Comparison of ENCODE assay signal across 8 cellular contexts in genomic region chr17:37405955-37406634, GRCh38. TPM values are rescaled to one million over a fixed set of nuclear protein-coding genes. Genes with fewer than 3 reads are reported as not detected.
DNase-seq lines count a peak whose midpoint lies in the region; ATAC-seq and TF ChIP-seq lines count a peak whose summit lies in the region.

No MANE protein-coding gene starts in this region.

- H3K27ac ChIP-seq in HUES48 (ENCODE audit: low read depth, low read length) (peak overlapping the region; percentile 88), angular gyrus (ENCODE audit: low read depth, low read length) (peak overlapping the region; percentile 75), layer of hippocampus (ENCODE audit: low read depth, low read length) (peak overlapping the region; percentile 84), thyroid gland (peak overlapping the region; percentile 58 to 91 (median 87))

- 0 to 1% methylated on average over 12 to 15 of the region's 21 CpGs for WGBS in thyroid gland, 2 donors

- intact Hi-C loops in thyroid gland (cut with DNase I) = loop anchor here (5.0 kb wide), 1 partner anchor 81 kb away; the partner anchor contains the start of gene DUSP14

- H3K9me3 ChIP-seq in HUES48 (ENCODE audit: control insufficient read depth, insufficient read depth, low read length) = no peaks in the 10 kb centered on the region
- no peaks in the 10 kb centered on the region for H3K9me3 ChIP-seq in thyroid gland

- peak overlapping the region; percentile 77 for H3K4me3 ChIP-seq in HUES48 (ENCODE audit: low read depth, low read length)
- H3K4me3 ChIP-seq in thyroid gland (replicated peaks in 1 of 3) = peak overlapping the region; percentile 61 to 73 (median 64)

- peak overlapping the region; percentile 78 for H3K9ac ChIP-seq in HUES48 (ENCODE audit: low read depth, low read length)

- no peak for TF ChIP-seq CTCF in thyroid gland (IDR thresholded peaks at IDR 0.05)

- TF ChIP-seq POLR2A in thyroid gland (IDR thresholded peaks at IDR 0.05) (no peak), erythroblast (IDR thresholded peaks at IDR 0.05; ENCODE audit: low read length) (no peak)

- H3K4me1 ChIP-seq in HUES48 (ENCODE audit: control insufficient read depth, insufficient read depth, low read length) = peaks cover 5% of the 10 kb centered on the region; the same call in 1 of the 2 replicates
- H3K4me1 ChIP-seq in thyroid gland = peaks cover 13 to 22% of the 10 kb centered on the region in 2 donors

- DNase-seq in AG08396 (ENCODE audit: low spot score) = peak; percentile 9
- DNase-seq in thyroid gland = no peak
- no peak for DNase-seq in HuH-7 (ENCODE audit: low spot score)
- no peak for DNase-seq in erythroblast (lab: John Stamatoyannopoulos, UW)

- H3K36me3 ChIP-seq in HUES48 (ENCODE audit: control insufficient read depth, insufficient read depth, low read length) (peaks cover 9% of the 10 kb centered on the region), thyroid gland (peaks cover 0 to under 1% of the 10 kb centered on the region in 2 donors)

- H3K27me3 ChIP-seq in HUES48 (ENCODE audit: control insufficient read depth, insufficient read depth, low read length) (no peaks in the 10 kb centered on the region), layer of hippocampus (ENCODE audit: control insufficient read depth, insufficient read depth, low read length) (no peaks in the 10 kb centered on the region), thyroid gland (no peaks in the 10 kb centered on the region)

- ATAC-seq in GM19035 (IDR thresholded peaks at IDR 0.05; ENCODE audit: unreplicated experiment) = peak; percentile 34

RNA-seq across cellular contexts. Expression of gene ACACA, which starts 0.5 kb away (rescaled TPM):
- total RNA-seq in thyroid gland = 10 to 100 TPM; 27.2 to 55.7 (median 38.4) TPM

RNA-seq across cellular contexts. Expression of gene TADA2A, which starts 0.6 kb away (rescaled TPM):
- total RNA-seq in thyroid gland = 10 to 100 TPM; 19.3 to 33.2 (median 22.1) TPM

RNA-seq across cellular contexts. Expression of gene C17orf78, which starts 30.3 kb away (rescaled TPM):
- not detected for total RNA-seq in thyroid gland
